18 cellular contexts compared by ENCODE assay signal in genomic region chr17:28505986-28506665, GRCh38. TPM values are rescaled to one million over a fixed set of nuclear protein-coding genes. Genes with fewer than 3 reads are reported as not detected.
DNase-seq lines count a peak whose midpoint lies in the region; FAIRE-seq and TF ChIP-seq lines count a peak whose summit lies in the region.
"Had no signal": no experiment of that assay in that cellular context is flagged by ENCODE, and none has a peak within 500 bp of the region (broad histone marks: within the 10 kb centered on the region; RNA-seq: fewer than 3 reads in every experiment).

A gene with protein sequence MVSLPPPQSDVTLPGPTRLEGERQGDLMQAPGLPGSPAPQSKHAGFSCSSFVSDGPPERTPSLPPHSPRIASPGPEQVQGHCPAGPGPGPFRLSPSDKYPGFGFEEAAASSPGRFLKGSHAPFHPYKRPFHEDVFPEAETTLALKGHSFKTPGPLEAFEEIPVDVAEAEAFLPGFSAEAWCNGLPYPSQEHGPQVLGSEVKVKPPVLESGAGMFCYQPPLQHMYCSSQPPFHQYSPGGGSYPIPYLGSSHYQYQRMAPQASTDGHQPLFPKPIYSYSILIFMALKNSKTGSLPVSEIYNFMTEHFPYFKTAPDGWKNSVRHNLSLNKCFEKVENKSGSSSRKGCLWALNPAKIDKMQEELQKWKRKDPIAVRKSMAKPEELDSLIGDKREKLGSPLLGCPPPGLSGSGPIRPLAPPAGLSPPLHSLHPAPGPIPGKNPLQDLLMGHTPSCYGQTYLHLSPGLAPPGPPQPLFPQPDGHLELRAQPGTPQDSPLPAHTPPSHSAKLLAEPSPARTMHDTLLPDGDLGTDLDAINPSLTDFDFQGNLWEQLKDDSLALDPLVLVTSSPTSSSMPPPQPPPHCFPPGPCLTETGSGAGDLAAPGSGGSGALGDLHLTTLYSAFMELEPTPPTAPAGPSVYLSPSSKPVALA (plus strand): TSS chr17:28506348. CDS start chr17:28523970, 17,622 bp downstream.

- H3K4me1 Mint-ChIP-seq in nephron progenitor cell, result peaks cover 79% of the 10 kb centered on the region
- H3K4me1 Mint-ChIP-seq in activated T-helper 2 cell treated with anti-CD3 and anti-CD28 coated beads, Interferon-gamma antibody, Interleukin-2, Interleukin-4, amounts not matched to agents 10 μg/mL and 5 μg/mL and 100 μg/mL, durations not matched to agents 14 hours and 24 hours and 36 hours (ENCODE audit: low read depth), result no peaks in the 10 kb centered on the region

- no peak for TF ChIP-seq RAD21 in H1 (IDR thresholded peaks at IDR 0.05 in 1 of 2, conservative IDR thresholded peaks at IDR 0.05 in 1 of 2; ENCODE audit: low read depth in 2 of 2, low read length in 2 of 2)

- H3K9me3 Mint-ChIP-seq in nephron progenitor cell, result no peaks in the 10 kb centered on the region
- H3K9me3 Mint-ChIP-seq in activated T-helper 2 cell treated with anti-CD3 and anti-CD28 coated beads, Interferon-gamma antibody, Interleukin-2, Interleukin-4, amounts not matched to agents 10 μg/mL and 5 μg/mL and 100 μg/mL, durations not matched to agents 14 hours and 24 hours and 36 hours, result no peaks in the 10 kb centered on the region
- H3K9me3 Mint-ChIP-seq: CD14-positive monocyte had no signal

- H2BK120ac ChIP-seq in H1 (replicated peaks; ENCODE audit: low read depth, low read length), result no peak within 1 kb of the TSS

- FAIRE-seq in H1 (lab: Jason Lieb, UNC), result no peak
- FAIRE-seq: A549 had no signal

- H3K36me3 ChIP-seq in BLaER1 (no peaks in the 10 kb centered on the region), H1 (ENCODE audit: control insufficient read depth in 2 of 4, insufficient read depth in 4 of 4, low read length in 3 of 4) (no peaks in the 10 kb centered on the region)

- no peak within 1 kb of the TSS for H3K18ac ChIP-seq in H1 (ENCODE audit: extremely low read depth, low read length)

- no peak within 1 kb of the TSS for H4K5ac ChIP-seq in H1 (ENCODE audit: insufficient read length, low read depth, low read length)

- H3K4me3 ChIP-seq in BLaER1 (no peak within 1 kb of the TSS), H1 (ENCODE audit: extremely low read depth in 1 of 4, insufficient read depth in 2 of 4, low read depth in 3 of 4, low read length in 4 of 4) (no peak within 1 kb of the TSS)
- H3K4me3 ChIP-seq: A549, SK-N-MC had no signal

- peak within 1 kb of the TSS; percentile 45 for H3K4me3 Mint-ChIP-seq in nephron progenitor cell
- no peak within 1 kb of the TSS for H3K4me3 Mint-ChIP-seq in activated T-helper 2 cell treated with anti-CD3 and anti-CD28 coated beads, Interferon-gamma antibody, Interleukin-2, Interleukin-4, amounts not matched to agents 10 μg/mL and 5 μg/mL and 100 μg/mL, durations not matched to agents 14 hours and 24 hours and 36 hours (ENCODE audit: low read depth)
- H3K4me3 Mint-ChIP-seq: CD14-positive monocyte had no signal

- CTCF ChIA-PET in H1 (lab: Charles Lee; ENCODE audit: partially characterized antibody) (interaction anchor here (1.0 to 21.4 kb wide), 3 partner anchors 8 to 37 kb away, joined by 3 to 547 read pairs (median 8); no protein-coding TSS in a partner anchor), HEK293T (lab: Yijun Ruan, JAX) (interaction anchor here (0.6 kb wide), 1 partner anchor 98 kb away, joined by 3 read pairs; no protein-coding TSS in a partner anchor)

- no peak within 1 kb of the TSS for H2AFZ ChIP-seq in H1 (ENCODE audit: low read length)

- peak within 1 kb of the TSS; percentile 12; the same call in 1 of the 2 replicates for H4K8ac ChIP-seq in H1 (ENCODE audit: extremely low read depth, insufficient read depth, low read length)

- H3K23ac ChIP-seq in H1 (ENCODE audit: insufficient read length), result no peak within 1 kb of the TSS

- no peaks in the 10 kb centered on the region for H3K36me3 Mint-ChIP-seq in nephron progenitor cell (ENCODE audit: low read depth)
- no peaks in the 10 kb centered on the region for H3K36me3 Mint-ChIP-seq in activated T-helper 2 cell treated with anti-CD3 and anti-CD28 coated beads, Interferon-gamma antibody, Interleukin-2, Interleukin-4, amounts not matched to agents 10 μg/mL and 5 μg/mL and 100 μg/mL, durations not matched to agents 14 hours and 24 hours and 36 hours (ENCODE audit: low read depth)
- H3K36me3 Mint-ChIP-seq: CD14-positive monocyte had no signal

- H3K27me3 Mint-ChIP-seq in nephron progenitor cell (ENCODE audit: low read depth, poor library complexity), result peaks cover 36% of the 10 kb centered on the region
- H3K27me3 Mint-ChIP-seq in activated T-helper 2 cell treated with anti-CD3 and anti-CD28 coated beads, Interferon-gamma antibody, Interleukin-2, Interleukin-4, amounts not matched to agents 10 μg/mL and 5 μg/mL and 100 μg/mL, durations not matched to agents 14 hours and 24 hours and 36 hours (ENCODE audit: low read depth), result peaks cover 7% of the 10 kb centered on the region

- H3K79me1 ChIP-seq in H1 (ENCODE audit: low read depth, low read length), result no peaks in the 10 kb centered on the region

- no peaks in the 10 kb centered on the region for H3K9me3 ChIP-seq in BLaER1
- H3K9me3 ChIP-seq in H1 (ENCODE audit: insufficient read depth in 2 of 2, low read depth in 1 of 2, low read length in 1 of 2), result no peaks in the 10 kb centered on the region
- H3K9me3 ChIP-seq: A549, Caco-2 had no signal

- peak within 1 kb of the TSS; percentile 88 for H3K27ac Mint-ChIP-seq in nephron progenitor cell
- H3K27ac Mint-ChIP-seq in activated T-helper 2 cell treated with anti-CD3 and anti-CD28 coated beads, Interferon-gamma antibody, Interleukin-2, Interleukin-4, amounts not matched to agents 10 μg/mL and 5 μg/mL and 100 μg/mL, durations not matched to agents 14 hours and 24 hours and 36 hours, result no peak within 1 kb of the TSS

- H3K23me2 ChIP-seq in H1 (ENCODE audit: low read depth, low read length), result peaks cover 2% of the 10 kb centered on the region; the same call in 1 of the 2 replicates

- H2AK5ac ChIP-seq in H1 (ENCODE audit: low read depth, low read length), result no peak within 1 kb of the TSS; the same call in 1 of the 2 replicates

- 0 out of 2 replicates have a peak within 1 kb of the TSS, but pooled peaks have one; percentile 46 for H2BK15ac ChIP-seq in H1 (ENCODE audit: low read length)

- no peak for TF ChIP-seq POLR2A in H1 (IDR thresholded peaks at IDR 0.05; ENCODE audit: control extremely low read depth in 1 of 2, low read depth in 2 of 2, low read length in 2 of 2)

- peaks cover 3% of the 10 kb centered on the region; the same call in 1 of the 2 replicates for H3K27me3 ChIP-seq in BLaER1
- H3K27me3 ChIP-seq in H1 (replicated peaks in 1 of 4; ENCODE audit: control insufficient read depth in 3 of 4, extremely low read depth in 1 of 4, insufficient read depth in 3 of 4, low read length in 3 of 4), result peaks cover 0 to 8% (median 4%) of the 10 kb centered on the region in 4 experiments; a peak in 4 of 7 replicates

- no peak for TF ChIP-seq CTCF in H1 (IDR thresholded peaks at IDR 0.05; ENCODE audit: control extremely low read depth in 1 of 3, insufficient read depth in 1 of 3, low read depth in 1 of 3, low read length in 3 of 3)
- no peak for TF ChIP-seq CTCF in nephron progenitor cell (IDR thresholded peaks at IDR 0.05)

- POLR2A ChIA-PET in H1 (lab: Charles Lee; ENCODE audit: partially characterized antibody), result interaction anchor here (0.6 to 1.5 kb wide), 3 partner anchors 41 to 267 kb away, joined by 3 to 4 read pairs (median 4); partner anchors contain the start of gene POLDIP2
- POLR2A ChIA-PET in HEK293T (lab: Yijun Ruan, JAX), result interaction anchor here (1.5 kb wide), 1 partner anchor 65 kb away, joined by 4 read pairs; the partner anchor contains the start of gene PIGS

- peak within 1 kb of the TSS; percentile 63 for H4K91ac ChIP-seq in H1 (replicated peaks; ENCODE audit: insufficient read length, low read length)

- H3K4ac ChIP-seq in H1 (replicated peaks; ENCODE audit: insufficient read length, low read depth, low read length), result no peak within 1 kb of the TSS

- H3K4me2 ChIP-seq in BLaER1, result 0 out of 2 replicates have a peak within 1 kb of the TSS, but pooled peaks have one; percentile 14
- H3K4me2 ChIP-seq in H1 (ENCODE audit: insufficient read depth in 1 of 2, low read depth in 2 of 2, low read length in 2 of 2), result no peak within 1 kb of the TSS; a peak in 1 of 4 replicates
- H3K4me2 ChIP-seq: A549 had no signal

- H3K4me1 ChIP-seq in BLaER1 (peaks cover 29% of the 10 kb centered on the region), H1 (replicated peaks in 1 of 4; ENCODE audit: control insufficient read depth in 3 of 4, insufficient read depth in 4 of 4, low read length in 3 of 4) (peaks cover 0 to 20% (median 10%) of the 10 kb centered on the region in 4 experiments; a peak in 6 of 7 replicates)
- H3K4me1 ChIP-seq: A549, Caco-2 had no signal

- peak; percentile 75 for DNase-seq in NCI-H2171 treated with DMSO at 0.1 percent for 48 hours (lab: John Stamatoyannopoulos, UW)
- no peak for DNase-seq in H1 (ENCODE audit: low read depth in 1 of 2, low spot score in 2 of 2)
- DNase-seq in nephron progenitor cell, result no peak
- no peak for DNase-seq in NCI-H345 treated with DMSO at 0.1 percent for 48 hours (lab: John Stamatoyannopoulos, UW; ENCODE audit: unreplicated experiment)
- no peak for DNase-seq in HEK293T (ENCODE audit: extremely low spot score)
- no peak for DNase-seq in NCI-H1105 (lab: John Stamatoyannopoulos, UW)
- DNase-seq in activated T-helper 2 cell treated with anti-CD3 and anti-CD28 coated beads, Interferon-gamma antibody, Interleukin-2, Interleukin-4, amounts not matched to agents 10 μg/mL and 5 μg/mL and 100 μg/mL, durations not matched to agents 14 hours and 24 hours and 36 hours (ENCODE audit: low spot score), result no peak
- DNase-seq: Caco-2, HCEC 1CT, NCI-H1694, NCI-H2107, NCI-H510A treated with DMSO at 0.1 percent for 48 hours, PC-3 had no signal

- no peaks in the 10 kb centered on the region for H4K20me1 ChIP-seq in BLaER1
- H4K20me1 ChIP-seq in H1 (replicated peaks in 1 of 2; ENCODE audit: control insufficient read depth in 1 of 2, insufficient read depth in 2 of 2, low read length in 2 of 2), result no peaks in the 10 kb centered on the region

- intact Hi-C loops in activated T-helper 2 cell treated with anti-CD3 and anti-CD28 coated beads, Interferon-gamma antibody, Interleukin-2, Interleukin-4, amounts not matched to agents 10 μg/mL and 5 μg/mL and 100 μg/mL, durations not matched to agents 14 hours and 24 hours and 36 hours (cut with micrococcal nuclease), result no loop called here

- H3K14ac ChIP-seq in H1 (ENCODE audit: insufficient read length), result no peak within 1 kb of the TSS

- H3K9ac ChIP-seq in BLaER1 (no peak within 1 kb of the TSS), H1 (replicated peaks in 1 of 4; ENCODE audit: extremely low read depth in 1 of 4, low read depth in 3 of 4, low read length in 3 of 4) (no peak within 1 kb of the TSS)

- H3K79me2 ChIP-seq in H1 (ENCODE audit: control insufficient read depth in 1 of 2, insufficient read depth in 2 of 2, low read length in 2 of 2), result no peaks in the 10 kb centered on the region

- no peak within 1 kb of the TSS for H2BK5ac ChIP-seq in H1 (ENCODE audit: low read depth, low read length)

- TF ChIP-seq EP300 in H1 (IDR thresholded peaks at IDR 0.05; ENCODE audit: borderline replicate concordance in 1 of 2, low read depth in 2 of 2, low read length in 2 of 2), result no peak

- H2BK20ac ChIP-seq in H1 (ENCODE audit: low read length), result no peak within 1 kb of the TSS

- H2BK12ac ChIP-seq in H1 (ENCODE audit: low read depth, low read length), result peak within 1 kb of the TSS; percentile 50; the same call in 1 of the 2 replicates

- WGBS in H1 (ENCODE audit: extremely low coverage in 1 of 2, insufficient coverage in 1 of 2, insufficient read length in 1 of 2, insufficient replicate concordance in 2 of 2, low coverage in 1 of 2, low lambda C conversion rate in 2 of 2, missing lambda C conversion rate in 1 of 2), 2 experiments, result 87% methylated on average over 18 of the region's 28 CpGs; no CpG with 5 or more reads in 1 of the 2 experiments

- no peak within 1 kb of the TSS for H3K56ac ChIP-seq in H1 (replicated peaks; ENCODE audit: insufficient read length, low read depth, low read length)

- H3K27ac ChIP-seq in BLaER1, result no peak within 1 kb of the TSS
- H3K27ac ChIP-seq in H1 (ENCODE audit: low read depth, low read length), result no peak within 1 kb of the TSS
- H3K27ac ChIP-seq: A549, SK-N-MC had no signal

RNA-seq across cellular contexts. Expression of the gene that starts here (rescaled TPM):
- total RNA-seq in H1 (2021; fragmentation: NEBNext Ultra II Directional; extraction: Animal tissue kit (Norgen Biotek cat#: 25700)), result not detected in 2 replicates
- polyA plus RNA-seq in H1 (2011; rRNA removed), result not detected in 2 replicates
- polyA plus RNA-seq in H1 (2011; cell fraction: cytosol; rRNA removed), result not detected
- polyA plus RNA-seq in H1 (2011; cell fraction: nucleus; rRNA removed), result not detected
- polyA plus RNA-seq in H1 (2012, experiment 1 of 2), result not detected in 4 replicates
- not detected for polyA plus RNA-seq in H1 (2012, experiment 2 of 2)
- polyA plus RNA-seq in H1 (2013, experiment 1 of 2), result not detected
- polyA plus RNA-seq in H1 (2013, experiment 2 of 2), result not detected
- not detected in 2 replicates for polyA minus RNA-seq in H1 (2011; rRNA and poly(A)+ RNA removed)
- not detected for polyA minus RNA-seq in H1 (2011; cell fraction: cytosol; rRNA and poly(A)+ RNA removed)
- polyA minus RNA-seq in H1 (2011; cell fraction: nucleus; rRNA and poly(A)+ RNA removed), result not detected
- total RNA-seq in activated T-helper 2 cell treated with anti-CD3 and anti-CD28 coated beads, Interferon-gamma antibody, Interleukin-2, Interleukin-4, amounts not matched to agents 10 μg/mL and 5 μg/mL and 100 μg/mL, durations not matched to agents 14 hours and 24 hours and 36 hours, result not detected in 2 replicates
- total RNA-seq: PC-3, Right ventricle myocardium inferior had no signal
- polyA plus RNA-seq: A549, CD14-positive monocyte had no signal
